8 cellular contexts compared by ENCODE assay signal in genomic region chr18:72086421-72086820, GRCh38.
DNase-seq lines count a peak whose midpoint lies in the region; ATAC-seq and TF ChIP-seq lines count a peak whose summit lies in the region.

No MANE protein-coding gene starts in this region.

- peak; percentile 43 for ATAC-seq in CD4-positive, alpha-beta T cell (ENCODE audit: poor library complexity)
- peak; percentile 57 for ATAC-seq in HG03175 (IDR thresholded peaks at IDR 0.05; ENCODE audit: unreplicated experiment)
- ATAC-seq in RWPE2 (ENCODE audit: low read depth): no peak; the same call in 2 of the 3 replicates
- ATAC-seq in HG02973 (IDR thresholded peaks at IDR 0.05; ENCODE audit: unreplicated experiment): no peak
- ATAC-seq in GM21825 (IDR thresholded peaks at IDR 0.05; ENCODE audit: unreplicated experiment): no peak
- ATAC-seq in stimulated activated naive CD8-positive, alpha-beta T cell treated with anti-CD3 and anti-CD28 coated beads, Interleukin-15, Interleukin-2, amounts not matched to agents 100 U/mL and 50 U/mL, for 24 hours: no peak

- no peaks in the 10 kb centered on the region for H3K4me1 Mint-ChIP-seq in CD4-positive, alpha-beta T cell (ENCODE audit: low read depth)
- H3K4me1 Mint-ChIP-seq in activated CD4-positive, alpha-beta memory T cell treated with anti-CD3 and anti-CD28 coated beads for 36 hours (ENCODE audit: low read depth): no peaks in the 10 kb centered on the region

- no peak overlapping the region for H3K4me3 Mint-ChIP-seq in CD4-positive, alpha-beta T cell
- no peak overlapping the region for H3K4me3 Mint-ChIP-seq in activated CD4-positive, alpha-beta memory T cell treated with anti-CD3 and anti-CD28 coated beads for 36 hours

- no peaks in the 10 kb centered on the region for H3K36me3 ChIP-seq in RWPE2 (ENCODE audit: low read depth)

- no peaks in the 10 kb centered on the region for H3K4me1 ChIP-seq in RWPE2 (ENCODE audit: insufficient read depth, poor library complexity, severe bottlenecking)

- H3K9me3 Mint-ChIP-seq in CD4-positive, alpha-beta T cell: no peaks in the 10 kb centered on the region
- H3K9me3 Mint-ChIP-seq in activated CD4-positive, alpha-beta memory T cell treated with anti-CD3 and anti-CD28 coated beads for 36 hours: no peaks in the 10 kb centered on the region

- no peaks in the 10 kb centered on the region for H3K9me3 ChIP-seq in CD4-positive, alpha-beta T cell (ENCODE audit: control insufficient read depth, low read length)
- no peaks in the 10 kb centered on the region for H3K9me3 ChIP-seq in RWPE2 (ENCODE audit: severe bottlenecking)

- H3K27ac ChIP-seq in CD4-positive, alpha-beta T cell (ENCODE audit: low read depth, low read length): no peak overlapping the region
- H3K27ac ChIP-seq in RWPE2 (ENCODE audit: poor library complexity, severe bottlenecking): no peak overlapping the region

- H3K27me3 ChIP-seq in CD4-positive, alpha-beta T cell (ENCODE audit: control insufficient read depth, insufficient read depth, low read length): no peaks in the 10 kb centered on the region
- no peaks in the 10 kb centered on the region for H3K27me3 ChIP-seq in RWPE2 (ENCODE audit: insufficient read depth, poor library complexity, severe bottlenecking)

- POLR2A ChIA-PET in CD4-positive, alpha-beta T cell (lab: Charles Lee): no interaction called here
- POLR2A ChIA-PET in activated CD4-positive, alpha-beta memory T cell treated with anti-CD3 and anti-CD28 coated beads for 36 hours (lab: Charles Lee): no interaction called here

- no peaks in the 10 kb centered on the region for H3K36me3 Mint-ChIP-seq in CD4-positive, alpha-beta T cell (ENCODE audit: low read depth)
- H3K36me3 Mint-ChIP-seq in activated CD4-positive, alpha-beta memory T cell treated with anti-CD3 and anti-CD28 coated beads for 36 hours: no peaks in the 10 kb centered on the region

- intact Hi-C loops in CD4-positive, alpha-beta T cell (cut with DNase I, micrococcal nuclease): loop anchor here (1.0 to 10.0 kb wide), 3 partner anchors 1302 to 1599 kb away; no protein-coding TSS in a partner anchor
- intact Hi-C loops in activated CD4-positive, alpha-beta memory T cell treated with anti-CD3 and anti-CD28 coated beads for 36 hours (cut with micrococcal nuclease): no loop called here

- DNase-seq in CD4-positive, alpha-beta T cell: no peak
- no peak for DNase-seq in RWPE2 (ENCODE audit: low spot score)
- peak; percentile 5 for DNase-seq in iris pigment epithelial cell (ENCODE audit: low read depth)
- DNase-seq in stimulated activated naive CD8-positive, alpha-beta T cell treated with anti-CD3 and anti-CD28 coated beads, Interleukin-15, Interleukin-2, amounts not matched to agents 100 U/mL and 50 U/mL, for 24 hours: no peak
- DNase-seq in activated CD4-positive, alpha-beta memory T cell treated with anti-CD3 and anti-CD28 coated beads for 36 hours: no peak

- H3K4me3 ChIP-seq in RWPE2 (ENCODE audit: severe bottlenecking): no peak overlapping the region

- TF ChIP-seq CTCF in CD4-positive, alpha-beta T cell (IDR thresholded peaks at IDR 0.05): peak; percentile 30
- peak; percentile 67 for TF ChIP-seq CTCF in RWPE2 (IDR thresholded peaks at IDR 0.05; ENCODE audit: poor library complexity, severe bottlenecking)

- H3K27ac Mint-ChIP-seq in CD4-positive, alpha-beta T cell: no peak overlapping the region
- H3K27ac Mint-ChIP-seq in activated CD4-positive, alpha-beta memory T cell treated with anti-CD3 and anti-CD28 coated beads for 36 hours: no peak overlapping the region

- no peaks in the 10 kb centered on the region for H3K27me3 Mint-ChIP-seq in CD4-positive, alpha-beta T cell
- H3K27me3 Mint-ChIP-seq in activated CD4-positive, alpha-beta memory T cell treated with anti-CD3 and anti-CD28 coated beads for 36 hours: no peaks in the 10 kb centered on the region

- CTCF ChIA-PET in CD4-positive, alpha-beta T cell (lab: Charles Lee): no interaction called here
- CTCF ChIA-PET in activated CD4-positive, alpha-beta memory T cell treated with anti-CD3 and anti-CD28 coated beads for 36 hours (lab: Charles Lee): no interaction called here

Comparison
In these comparisons a context has a peak if more than half of its experiments do, and no peak if none do; other contexts are left out.
1. ATAC-seq: peak in CD4-positive, alpha-beta T cell (single experiment) and HG03175 (single experiment); none in RWPE2 (single experiment), HG02973 (single experiment), GM21825 (single experiment) and stimulated activated naive CD8-positive, alpha-beta T cell treated with anti-CD3 and anti-CD28 coated beads, Interleukin-15, Interleukin-2, amounts not matched to agents 100 U/mL and 50 U/mL, for 24 hours (single experiment).